In genomic region chr1:32701951-32702598, GRCh38 we compare ENCODE assay signal across 8 cellular contexts. TPM values are rescaled to one million over a fixed set of nuclear protein-coding genes. Genes with fewer than 3 reads are reported as not detected.
A peak's percentile ranks its signal among the peaks of the same experiment; 100 is the strongest.
DNase-seq lines count a peak whose midpoint lies in the region; ATAC-seq lines count a peak whose summit lies in the region.

No MANE protein-coding gene starts in this region.

- H3K4me1 ChIP-seq in esophagus (ENCODE audit: control insufficient read depth in 2 of 2, insufficient read depth in 2 of 2, low read length in 1 of 2): peaks cover 5% of the 10 kb centered on the region in 2 donors

- H3K36me3 Mint-ChIP-seq in naive B cell: peaks cover 0 to 8% of the 10 kb centered on the region in 2 donors

- H3K36me3 ChIP-seq in esophagus (ENCODE audit: control insufficient read depth in 2 of 2, insufficient read depth in 2 of 2, low read length in 1 of 2): no peaks in the 10 kb centered on the region

- H3K27ac Mint-ChIP-seq in naive B cell: no peak overlapping the region

- H3K27me3 ChIP-seq in esophagus (ENCODE audit: control insufficient read depth in 1 of 2, insufficient read depth in 2 of 2, low read length in 2 of 2): no peaks in the 10 kb centered on the region

- DNase-seq in Daoy (ENCODE audit: low read depth): peak; percentile 59
- DNase-seq in NCI-H69 (lab: John Stamatoyannopoulos, UW): peak; percentile 10
- no peak for DNase-seq in naive B cell
- no peak for DNase-seq in stimulated activated CD4-positive, alpha-beta T cell treated with anti-CD3 and anti-CD28 coated beads, Interleukin-1b, Interleukin-23, amount 100 ng/mL, for 48 hours
- no peak for DNase-seq in NCI-H226

- H3K4me1 Mint-ChIP-seq in naive B cell: peaks cover 8 to 17% (median 13%) of the 10 kb centered on the region in 3 donors

- WGBS in esophagus, 2 donors: 9 to 14% methylated on average over 15 to 27 of the region's 27 CpGs

- H3K9me3 Mint-ChIP-seq in naive B cell: no peaks in the 10 kb centered on the region

- peaks cover 33 to 55% (median 42%) of the 10 kb centered on the region in 3 donors for H3K27me3 Mint-ChIP-seq in naive B cell

- H3K9me3 ChIP-seq in esophagus (ENCODE audit: control insufficient read depth in 2 of 2, insufficient read depth in 1 of 2, low read depth in 1 of 2, low read length in 1 of 2): no peaks in the 10 kb centered on the region

- H3K27ac ChIP-seq in esophagus (ENCODE audit: low read depth in 2 of 2, low read length in 1 of 2): peak overlapping the region; percentile 60 to 73

- peak overlapping the region; percentile 38 to 83 (median 74) for H3K4me3 Mint-ChIP-seq in naive B cell

- H3K4me3 ChIP-seq in esophagus (ENCODE audit: low read depth in 1 of 2, low read length in 2 of 2): peak overlapping the region; percentile 43 to 62

- no peak for ATAC-seq in naive B cell (ENCODE audit: low read depth in 2 of 2)
- no peak for ATAC-seq in HG03025 (IDR thresholded peaks at IDR 0.05; ENCODE audit: low FRiP score, unreplicated experiment)
- no peak for ATAC-seq in GM21717 (IDR thresholded peaks at IDR 0.05; ENCODE audit: unreplicated experiment)

RNA-seq across cellular contexts. Expression of gene SYNC, which starts 0.5 kb away (rescaled TPM):
- 52.8 and 63.1 TPM in 2 replicates for total RNA-seq in Daoy (2014; rRNA removed; shearing (Covaris generic))
- 1 to 10 TPM; 2.8 to 4.9 TPM for polyA plus RNA-seq in esophagus
- not detected for polyA plus RNA-seq in naive B cell (ENCODE audit: low read depth in 6 of 6)

RNA-seq across cellular contexts. Expression of gene RBBP4, which starts 51.1 kb away (rescaled TPM):
- total RNA-seq in Daoy (2014; rRNA removed; shearing (Covaris generic)): 100 and 152 TPM in 2 replicates
- polyA plus RNA-seq in esophagus (10 to 100 TPM; 28.3 to 47.0 TPM), naive B cell (ENCODE audit: low read depth in 6 of 6) (100 to 1,000 TPM; 307 to 561 (median 336) TPM)

RNA-seq across cellular contexts. Expression of gene ZBTB8OS, which starts 51.7 kb away (rescaled TPM):
- 94.3 and 101 TPM in 2 replicates for total RNA-seq in Daoy (2014; rRNA removed; shearing (Covaris generic))
- 10 to 100 TPM; 40.2 to 41.8 TPM for polyA plus RNA-seq in esophagus
- 10 to 100 TPM; 63.2 to 99.7 (median 85.8) TPM for polyA plus RNA-seq in naive B cell (ENCODE audit: low read depth in 6 of 6)

Comparison
In these comparisons a context has a peak if more than half of its experiments do, and no peak if none do; other contexts are left out.
1. DNase-seq: peak in Daoy (single experiment) and NCI-H69 (single experiment); none in naive B cell (single experiment), stimulated activated CD4-positive, alpha-beta T cell treated with anti-CD3 and anti-CD28 coated beads, Interleukin-1b, Interleukin-23, amount 100 ng/mL, for 48 hours (single experiment) and NCI-H226 (single experiment).
2. RNA of gene RBBP4, which starts 51.1 kb away (polyA plus RNA-seq): 307 to 561 TPM in naive B cell; 28.3 to 47.0 TPM in esophagus; every median in the first group is over 4 times any median in the second.